ENCODE assay signal across 20 cellular contexts in the genomic region with DNA sequence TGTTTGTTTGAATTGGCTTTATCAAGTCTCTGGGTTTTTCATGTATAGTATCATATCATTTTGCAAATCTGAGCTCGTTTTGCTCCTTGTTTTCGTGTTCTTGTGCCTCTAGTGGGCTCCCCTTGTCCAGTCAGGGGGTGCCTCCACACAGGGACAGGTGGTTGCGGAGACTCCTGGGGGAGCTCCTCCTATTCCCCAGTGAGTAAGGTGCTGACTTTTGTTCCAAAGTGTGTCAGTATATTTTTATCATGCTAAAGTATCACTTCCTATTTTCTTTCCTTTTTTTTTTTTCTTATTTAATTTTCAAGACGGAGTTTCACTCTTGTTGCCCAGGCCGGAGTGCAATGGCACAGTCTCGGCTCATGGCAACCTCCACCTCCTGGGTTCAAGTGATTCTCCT. TPM values are rescaled to one million over a fixed set of nuclear protein-coding genes. Genes with fewer than 3 reads are reported as not detected.
"Had no signal": no experiment of that assay in that cellular context is flagged by ENCODE, and none has a peak within 500 bp of the region (broad histone marks: within the 10 kb centered on the region; RNA-seq: fewer than 3 reads in every experiment).

No MANE protein-coding gene starts in this region.

- H3K4me3 ChIP-seq: body of pancreas, colonic mucosa, esophagus muscularis mucosa, lower lobe of right lung, neural progenitor cell, ovary, right lobe of liver, smooth muscle cell, thoracic aorta had no signal

- H3K9ac ChIP-seq: neural progenitor cell had no signal

- H3K27ac Mint-ChIP-seq: activated naive CD8-positive, alpha-beta T cell; mesothelial cell of epicardium; neural progenitor cell had no signal

- H3K9me3 Mint-ChIP-seq: mesothelial cell of epicardium, neural progenitor cell had no signal

- ATAC-seq: body of pancreas, left colon, lower lobe of right lung, right lobe of liver had no signal

- H3K4me2 ChIP-seq: neural progenitor cell, smooth muscle cell had no signal

- H3K4me1 Mint-ChIP-seq: mesothelial cell of epicardium had no signal

- H3K36me3 ChIP-seq: neural progenitor cell, ovary had no signal

- H3K4me1 ChIP-seq: body of pancreas, colonic mucosa, esophagus muscularis mucosa, lower lobe of right lung, neural progenitor cell, right lobe of liver had no signal

- H3K4me3 Mint-ChIP-seq: activated naive CD8-positive, alpha-beta T cell; mesothelial cell of epicardium; neural progenitor cell had no signal

- H3K27me3 ChIP-seq: body of pancreas, colonic mucosa, esophagus muscularis mucosa, neural progenitor cell, ovary, right lobe of liver had no signal

- H2AFZ ChIP-seq: neural progenitor cell had no signal

- H3K27ac ChIP-seq: body of pancreas, colonic mucosa, esophagus muscularis mucosa, lower lobe of right lung, neural progenitor cell, ovary, right lobe of liver, thoracic aorta had no signal

- H3K27me3 Mint-ChIP-seq: activated naive CD8-positive, alpha-beta T cell had no signal

- DNase-seq: activated CD4-positive, CD25-positive, alpha-beta regulatory T cell treated with anti-CD3 and anti-CD28 coated beads, Interleukin-2, amount 50 U/mL, for 72 hours; activated effector memory CD4-positive, alpha-beta T cell treated with anti-CD3 and anti-CD28 coated beads, Interleukin-2, amount 50 U/mL, for 16 hours; activated T-cell treated with anti-CD3 and anti-CD28 coated beads, Interleukin-2, amount 50 U/mL, for 1 hour; amniotic stem cell; body of pancreas; caudate nucleus; colonic mucosa; left colon; lower lobe of right lung; ovary; right lobe of liver had no signal

- H3K9me3 ChIP-seq: body of pancreas, colonic mucosa, esophagus muscularis mucosa, lower lobe of right lung, ovary, right lobe of liver, thoracic aorta had no signal

RNA-seq across cellular contexts. Expression of a gene that starts 30.3 kb away (rescaled TPM):
- total RNA-seq: body of pancreas, colonic mucosa, esophagus muscularis mucosa, left colon, lower lobe of right lung, mesothelial cell of epicardium, myocyte, ovary, pulmonary artery endothelial cell, right lobe of liver, smooth muscle cell, ureter had no signal
- polyA plus RNA-seq: ovary, smooth muscle cell had no signal
